Comparison of ENCODE assay signal across 8 cellular contexts in the genomic region with DNA sequence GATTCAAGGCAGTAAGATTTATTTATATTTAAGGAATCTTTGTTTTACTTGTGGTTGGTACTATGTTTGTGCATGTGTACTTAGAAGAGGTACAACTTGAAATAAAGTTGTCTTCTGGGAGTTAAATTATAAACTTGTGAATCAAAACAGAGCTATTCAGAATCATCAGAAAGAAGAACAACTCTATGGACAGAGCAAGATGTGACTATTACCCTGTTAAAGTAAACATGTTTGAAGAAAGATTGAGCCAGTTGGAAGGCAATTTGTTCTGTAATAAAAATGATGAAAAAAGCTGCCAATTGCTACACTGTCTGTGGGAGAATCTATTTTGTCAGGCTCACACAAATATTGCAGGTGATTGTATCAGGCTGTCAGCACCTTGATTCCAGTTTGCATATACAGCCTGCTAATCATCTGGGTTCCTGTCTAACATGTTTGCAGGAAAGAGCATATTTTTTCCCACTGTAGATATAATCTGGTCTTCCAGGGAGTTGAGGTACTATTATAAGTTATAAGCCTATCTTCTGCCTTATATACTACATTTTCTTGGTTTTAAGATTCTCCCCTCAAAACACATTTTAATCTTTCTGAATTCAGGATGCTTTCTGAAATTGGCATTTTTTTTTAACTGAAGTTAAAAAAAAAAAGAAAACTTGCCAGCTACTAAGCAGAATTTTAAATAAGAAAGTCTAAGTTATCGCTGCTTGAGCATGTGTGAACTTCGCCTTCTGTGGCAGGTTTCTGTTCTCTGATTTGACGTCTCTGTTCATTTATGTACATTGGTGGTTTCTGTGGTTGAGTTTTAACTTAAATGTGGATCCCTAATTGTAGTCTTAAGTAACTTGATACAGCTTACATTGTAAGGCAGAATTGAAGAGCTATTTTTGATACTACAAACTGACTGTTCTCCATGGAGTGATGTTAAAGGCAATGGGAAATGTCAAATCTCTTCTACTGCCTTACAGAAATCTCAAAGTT. TPM values are rescaled to one million over a fixed set of nuclear protein-coding genes. Genes with fewer than 3 reads are reported as not detected.
A peak's percentile ranks its signal among the peaks of the same experiment; 100 is the strongest.
DNase-seq lines count a peak whose midpoint lies in the region; ATAC-seq and TF ChIP-seq lines count a peak whose summit lies in the region.

No MANE protein-coding gene starts in this region.

- peak overlapping the region; percentile 63 for H3K27ac ChIP-seq in DND-41 (ENCODE audit: low read length)

- no peaks in the 10 kb centered on the region for H3K9me3 ChIP-seq in DND-41 (ENCODE audit: insufficient read depth, low read length, severe bottlenecking)

- peak overlapping the region; percentile 27 for H3K9ac ChIP-seq in DND-41 (ENCODE audit: low read depth, low read length)

- no peak for TF ChIP-seq CTCF in DND-41 (IDR thresholded peaks at IDR 0.05; ENCODE audit: borderline replicate concordance, extremely low read depth, low read length, poor library complexity, severe bottlenecking)
- TF ChIP-seq CTCF in type B pancreatic cell (conservative IDR thresholded peaks at IDR 0.05), result no peak

- H3K4me3 Mint-ChIP-seq in activated CD4-positive, alpha-beta memory T cell treated with anti-CD3 and anti-CD28 coated beads, Interleukin-2, amount 10 ng/mL, durations not matched to agents 7 days and 5 days, result peak overlapping the region; percentile 42
- H3K4me3 Mint-ChIP-seq in type B pancreatic cell, result no peak overlapping the region

- DNase-seq in DND-41, result peak; percentile 51
- DNase-seq in activated CD4-positive, alpha-beta memory T cell treated with anti-CD3 and anti-CD28 coated beads, Interleukin-2, amount 10 ng/mL, durations not matched to agents 7 days and 5 days, result peak; percentile 41
- no peak for DNase-seq in NCI-H1694 (lab: John Stamatoyannopoulos, UW)
- no peak for DNase-seq in kidney tubule cell (ENCODE audit: low spot score)
- no peak for DNase-seq in type B pancreatic cell (ENCODE audit: extremely low spot score, unreplicated experiment)
- no peak for DNase-seq in NK-92 (lab: John Stamatoyannopoulos, UW; ENCODE audit: unreplicated experiment)

- H4K20me1 ChIP-seq in DND-41 (ENCODE audit: insufficient read depth, low read length), result peaks cover 61% of the 10 kb centered on the region

- peaks cover 3% of the 10 kb centered on the region for H3K9me3 Mint-ChIP-seq in activated CD4-positive, alpha-beta memory T cell treated with anti-CD3 and anti-CD28 coated beads, Interleukin-2, amount 10 ng/mL, durations not matched to agents 7 days and 5 days
- peaks cover 4% of the 10 kb centered on the region for H3K9me3 Mint-ChIP-seq in type B pancreatic cell

- peak overlapping the region in 1 of 2 experiments; percentile 33; a peak in 1 of 4 replicates for H3K4me3 ChIP-seq in DND-41 (ENCODE audit: low read depth in 1 of 2, low read length in 2 of 2)

- H3K27me3 Mint-ChIP-seq in activated CD4-positive, alpha-beta memory T cell treated with anti-CD3 and anti-CD28 coated beads, Interleukin-2, amount 10 ng/mL, durations not matched to agents 7 days and 5 days, result no peaks in the 10 kb centered on the region
- H3K27me3 Mint-ChIP-seq in type B pancreatic cell, result no peaks in the 10 kb centered on the region

- CTCF ChIA-PET in activated CD4-positive, alpha-beta memory T cell treated with anti-CD3 and anti-CD28 coated beads, Interleukin-2, amount 10 ng/mL, durations not matched to agents 7 days and 5 days (lab: Charles Lee), result interaction anchor here (1.2 to 1.6 kb wide), 4 partner anchors 8 to 21 kb away, joined by 3 to 12 read pairs (median 7); no protein-coding TSS in a partner anchor

- H3K36me3 Mint-ChIP-seq in activated CD4-positive, alpha-beta memory T cell treated with anti-CD3 and anti-CD28 coated beads, Interleukin-2, amount 10 ng/mL, durations not matched to agents 7 days and 5 days (ENCODE audit: low read depth), result peaks cover 30% of the 10 kb centered on the region
- peaks cover 24% of the 10 kb centered on the region for H3K36me3 Mint-ChIP-seq in type B pancreatic cell

- POLR2A ChIA-PET in activated CD4-positive, alpha-beta memory T cell treated with anti-CD3 and anti-CD28 coated beads, Interleukin-2, amount 10 ng/mL, durations not matched to agents 7 days and 5 days (lab: Charles Lee), result interaction anchor here (0.9 to 3.8 kb wide), 10 partner anchors 9 to 46 kb away, joined by 3 to 46 read pairs (median 4); a partner anchor contains a TSS

- H3K4me2 ChIP-seq in DND-41 (ENCODE audit: insufficient read depth, low read length), result peak overlapping the region; percentile 60

- peaks cover 92% of the 10 kb centered on the region for H3K79me2 ChIP-seq in DND-41 (ENCODE audit: insufficient read depth, low read length)

- H2AFZ ChIP-seq in DND-41 (ENCODE audit: low read depth, low read length), result no peak overlapping the region

- H3K36me3 ChIP-seq in DND-41 (ENCODE audit: insufficient read depth, low read length), result peaks cover 5% of the 10 kb centered on the region; the same call in 1 of the 2 replicates

- peak overlapping the region; percentile 62 for H3K27ac Mint-ChIP-seq in activated CD4-positive, alpha-beta memory T cell treated with anti-CD3 and anti-CD28 coated beads, Interleukin-2, amount 10 ng/mL, durations not matched to agents 7 days and 5 days
- no peak overlapping the region for H3K27ac Mint-ChIP-seq in type B pancreatic cell

- H3K4me1 ChIP-seq in DND-41 (ENCODE audit: insufficient read depth, low read length), result peaks cover 38% of the 10 kb centered on the region

- no peaks in the 10 kb centered on the region for H3K27me3 ChIP-seq in DND-41 (ENCODE audit: insufficient read depth, low read length, poor library complexity)

- peaks cover 42% of the 10 kb centered on the region for H3K4me1 Mint-ChIP-seq in activated CD4-positive, alpha-beta memory T cell treated with anti-CD3 and anti-CD28 coated beads, Interleukin-2, amount 10 ng/mL, durations not matched to agents 7 days and 5 days
- H3K4me1 Mint-ChIP-seq in type B pancreatic cell (ENCODE audit: unreplicated experiment), result peaks cover 14% of the 10 kb centered on the region

- ATAC-seq in DND-41 (ENCODE audit: insufficient read depth, low read depth) (peak; percentile 97), GM19468 (IDR thresholded peaks at IDR 0.05; ENCODE audit: extremely low read depth, unreplicated experiment) (peak; percentile 85), HG03460 (IDR thresholded peaks at IDR 0.05; ENCODE audit: unreplicated experiment) (peak; percentile 83)

RNA-seq across cellular contexts. Expression of a gene that starts 46.0 kb away (rescaled TPM):
- total RNA-seq in activated CD4-positive, alpha-beta memory T cell treated with anti-CD3 and anti-CD28 coated beads, Interleukin-2, amount 10 ng/mL, durations not matched to agents 7 days and 5 days, result 10 to 100 TPM; 17.9 to 18.5 TPM
- total RNA-seq in type B pancreatic cell (ENCODE audit: low replicate concordance), result 11.2 and 15.6 TPM in 2 replicates

Comparison
In these comparisons a context has a peak if more than half of its experiments do, and no peak if none do; other contexts are left out.
1. DNase-seq: peak in DND-41 (single experiment) and activated CD4-positive, alpha-beta memory T cell treated with anti-CD3 and anti-CD28 coated beads, Interleukin-2, amount 10 ng/mL, durations not matched to agents 7 days and 5 days (single experiment); none in NCI-H1694 (single experiment), kidney tubule cell (single experiment), type B pancreatic cell (single experiment) and NK-92 (single experiment).
2. Peak in every context shown above with its lines, with median percentiles within 50 percentile points of each other: ATAC-seq.